In genomic region chr5:42483472-42484154, GRCh38 we compare ENCODE assay signal across 2 cellular contexts.
TF ChIP-seq lines count a peak whose summit lies in the region.

No MANE protein-coding gene starts in this region.

TF ChIP-seq in liver, 16 proteins besides CTCF, POLR2A, EP300 and RAD21:
- peak; percentile 94 for TF ChIP-seq REST (IDR thresholded peaks at IDR 0.05)
- TF ChIP-seq HNF4A (conservative IDR thresholded peaks at IDR 0.05) = no peak

TF ChIP-seq in HepG2, 621 proteins besides CTCF, POLR2A, EP300 and RAD21 (continued from another document):
- TF ChIP-seq ZUFSP (CRISPR knock-in tag; IDR thresholded peaks at IDR 0.05; ENCODE audit: borderline replicate concordance) (no peak), MTA3 (CRISPR knock-in tag; IDR thresholded peaks at IDR 0.05) (no peak), ZKSCAN8 (CRISPR knock-in tag; IDR thresholded peaks at IDR 0.05; ENCODE audit: borderline replicate concordance) (no peak), TAF15 (IDR thresholded peaks at IDR 0.05; ENCODE audit: low read depth, low read length, poor library complexity, severe bottlenecking) (no peak), CCAR2 (optimal IDR thresholded peaks at IDR 0.05; ENCODE audit: low read depth, low read length) (no peak), NPAS2 (CRISPR knock-in tag; IDR thresholded peaks at IDR 0.05; ENCODE audit: borderline replicate concordance) (no peak), ELF1 (CRISPR knock-in tag; IDR thresholded peaks at IDR 0.05) (no peak), ZNF883 (CRISPR knock-in tag; IDR thresholded peaks at IDR 0.05; ENCODE audit: not compliant biosample characterization) (no peak), ZNF761 (CRISPR knock-in tag; conservative IDR thresholded peaks at IDR 0.05) (no peak)
TF ChIP-seq in HepG2: peak in this region for 0.
